17 cellular contexts compared by ENCODE assay signal in genomic region chr12:53971686-53972085, GRCh38. TPM values are rescaled to one million over a fixed set of nuclear protein-coding genes. Genes with fewer than 3 reads are reported as not detected.
A peak's percentile ranks its signal among the peaks of the same experiment; 100 is the strongest.
DNase-seq lines count a peak whose midpoint lies in the region; ATAC-seq and TF ChIP-seq lines count a peak whose summit lies in the region.
"Had no signal": no experiment of that assay in that cellular context is flagged by ENCODE, and none has a peak within 500 bp of the region (broad histone marks: within the 10 kb centered on the region; RNA-seq: fewer than 3 reads in every experiment).

No MANE protein-coding gene starts in this region.

- H3K4me2 ChIP-seq in PC-3 (ENCODE audit: low read length) = peak overlapping the region; percentile 95; the same call in 1 of the 2 replicates
- H3K4me2 ChIP-seq: BLaER1 treated with 17β-estradiol and CSF1 and Interleukin-3, amounts not matched to agents 10 nM and 100 nM had no signal

- no peak for ATAC-seq in PC-3
- no peak for ATAC-seq in foreskin keratinocyte
- no peak for ATAC-seq in activated T-cell treated with anti-CD3 and anti-CD28 coated beads, Interleukin-2, amount 50 U/mL, for 4 hours
- no peak for ATAC-seq in omental fat pad (ENCODE audit: low FRiP score)
- ATAC-seq: HCT116 had no signal

- H3K9me3 ChIP-seq in PC-3 (ENCODE audit: low read length) = no peaks in the 10 kb centered on the region
- no peaks in the 10 kb centered on the region for H3K9me3 ChIP-seq in iPS-15b (ENCODE audit: control insufficient read depth, insufficient read depth, low read length)
- peaks cover 0 to 11% (median 0%) of the 10 kb centered on the region in 8 donors for H3K9me3 ChIP-seq in spleen

- H3K27me3 Mint-ChIP-seq in activated CD4-positive, alpha-beta T cell treated with anti-CD3 and anti-CD28 coated beads, Interleukin-2, amount 10 ng/mL, durations not matched to agents 24 days and 14 days = peaks cover 88% of the 10 kb centered on the region
- peaks cover 92% of the 10 kb centered on the region for H3K27me3 Mint-ChIP-seq in activated T-cell treated with anti-CD3 and anti-CD28 coated beads, Interleukin-2, amount 50 U/mL, for 4 hours (ENCODE audit: low read depth)

- H4K20me1 ChIP-seq in PC-3 (ENCODE audit: low read length) = no peaks in the 10 kb centered on the region

- no TSS peak for BruUV-seq in PC-3 (replicated peaks; lab: Mats Ljungman, UMichigan)

- peaks cover 7% of the 10 kb centered on the region for H3K36me3 Mint-ChIP-seq in activated CD4-positive, alpha-beta T cell treated with anti-CD3 and anti-CD28 coated beads, Interleukin-2, amount 10 ng/mL, durations not matched to agents 24 days and 14 days (ENCODE audit: low read depth)
- no peaks in the 10 kb centered on the region for H3K36me3 Mint-ChIP-seq in activated T-cell treated with anti-CD3 and anti-CD28 coated beads, Interleukin-2, amount 50 U/mL, for 4 hours (ENCODE audit: insufficient read depth)
- H3K36me3 Mint-ChIP-seq: CD4-positive, CD25-positive, alpha-beta regulatory T cell had no signal

- TF ChIP-seq CTCF in PC-3 (conservative IDR thresholded peaks at IDR 0.05; ENCODE audit: low read depth, low read length) = no peak
- no peak for TF ChIP-seq CTCF in spleen (IDR thresholded peaks at IDR 0.05 in 8 of 11, conservative IDR thresholded peaks at IDR 0.05 in 3 of 11)
- no peak for TF ChIP-seq CTCF in foreskin keratinocyte (conservative IDR thresholded peaks at IDR 0.05)
- TF ChIP-seq CTCF in omental fat pad (IDR thresholded peaks at IDR 0.05) = no peak

- intact Hi-C loops in activated CD4-positive, alpha-beta T cell treated with anti-CD3 and anti-CD28 coated beads, Interleukin-2, amount 10 ng/mL, durations not matched to agents 24 days and 14 days (cut with micrococcal nuclease) = loop anchor here (5.0 kb wide), 1 partner anchor 41 kb away; no protein-coding TSS in a partner anchor
- intact Hi-C loops in PC-3 (cut with micrococcal nuclease) (no loop called here), spleen (cut with DNase I; ENCODE audit: low total_unique reads) (no loop called here)

- H3K27ac ChIP-seq in PC-3 (ENCODE audit: low read length) (no peak overlapping the region), spleen (no peak overlapping the region), foreskin keratinocyte (no peak overlapping the region)
- H3K27ac ChIP-seq: 22Rv1; BLaER1 treated with 17β-estradiol and CSF1 and Interleukin-3, amounts not matched to agents 10 nM and 100 nM; HL-60 had no signal

- H3K27ac Mint-ChIP-seq in activated CD4-positive, alpha-beta T cell treated with anti-CD3 and anti-CD28 coated beads, Interleukin-2, amount 10 ng/mL, durations not matched to agents 24 days and 14 days = peak overlapping the region; percentile 25
- H3K27ac Mint-ChIP-seq: CD4-positive, CD25-positive, alpha-beta regulatory T cell had no signal

- TF ChIP-seq POLR2A in spleen (IDR thresholded peaks at IDR 0.05) = no peak

- H3K4me3 ChIP-seq in PC-3 (ENCODE audit: low read length) (no peak overlapping the region), iPS-15b (ENCODE audit: low read depth, low read length) (peak overlapping the region; percentile 22), spleen (no peak overlapping the region)
- H3K4me3 ChIP-seq: BLaER1 treated with 17β-estradiol and CSF1 and Interleukin-3, amounts not matched to agents 10 nM and 100 nM had no signal

- H3K4me1 ChIP-seq in PC-3 (ENCODE audit: insufficient read depth, low read length) = peaks cover 13% of the 10 kb centered on the region
- no peaks in the 10 kb centered on the region for H3K4me1 ChIP-seq in iPS-15b (ENCODE audit: control insufficient read depth, insufficient read depth, low read length)
- peaks cover 12 to 34% (median 28%) of the 10 kb centered on the region in 6 donors for H3K4me1 ChIP-seq in spleen
- H3K4me1 ChIP-seq in foreskin keratinocyte = peaks cover 6% of the 10 kb centered on the region

- H3K4me1 Mint-ChIP-seq in activated CD4-positive, alpha-beta T cell treated with anti-CD3 and anti-CD28 coated beads, Interleukin-2, amount 10 ng/mL, durations not matched to agents 24 days and 14 days = peaks cover 10% of the 10 kb centered on the region
- H3K4me1 Mint-ChIP-seq in activated T-cell treated with anti-CD3 and anti-CD28 coated beads, Interleukin-2, amount 50 U/mL, for 4 hours (ENCODE audit: low read depth) = peaks cover 20% of the 10 kb centered on the region

- CTCF ChIA-PET in PC-3 (lab: Charles Lee) = no interaction called here

- H3K27me3 ChIP-seq in PC-3 (ENCODE audit: low read length) (no peaks in the 10 kb centered on the region), iPS-15b (ENCODE audit: control insufficient read depth, insufficient read depth, low read length) (peaks cover 100% of the 10 kb centered on the region), spleen (replicated peaks in 1 of 7) (peaks cover 24 to 100% (median 100%) of the 10 kb centered on the region in 7 donors), foreskin keratinocyte (no peaks in the 10 kb centered on the region)

- no peak for DNase-seq in activated CD4-positive, alpha-beta T cell treated with anti-CD3 and anti-CD28 coated beads, Interleukin-2, amount 10 ng/mL, durations not matched to agents 24 days and 14 days
- DNase-seq in activated CD4-positive, alpha-beta T cell treated with anti-CD3 and anti-CD28 coated beads, Interleukin-2, amount 50 U/mL, for 1 hour = no peak
- DNase-seq in PC-3 (no peak), spleen (peak; percentile 31), foreskin keratinocyte (no peak), omental fat pad (ENCODE audit: low spot score) (no peak)
- no peak for DNase-seq in activated T-cell treated with anti-CD3 and anti-CD28 coated beads, Interleukin-2, amount 50 U/mL, for 4 hours
- DNase-seq: AML-193; CD4-positive, CD25-positive, alpha-beta regulatory T cell; DMS53; GF-D8 had no signal

- H3K79me2 ChIP-seq in PC-3 (ENCODE audit: low read length) = no peaks in the 10 kb centered on the region

- no peaks in the 10 kb centered on the region for H3F3A ChIP-seq in PC-3 (ENCODE audit: low read length, unreplicated experiment)

- H2AFZ ChIP-seq in PC-3 (ENCODE audit: low read length) = no peak overlapping the region

- H3K9ac ChIP-seq in PC-3 (ENCODE audit: low read length) (no peak overlapping the region), iPS-15b (ENCODE audit: low read depth, low read length) (no peak overlapping the region)
- H3K9ac ChIP-seq: BLaER1 treated with 17β-estradiol and CSF1 and Interleukin-3, amounts not matched to agents 10 nM and 100 nM had no signal

- H3K9me3 Mint-ChIP-seq in activated CD4-positive, alpha-beta T cell treated with anti-CD3 and anti-CD28 coated beads, Interleukin-2, amount 10 ng/mL, durations not matched to agents 24 days and 14 days = peaks cover 6% of the 10 kb centered on the region
- peaks cover 6% of the 10 kb centered on the region for H3K9me3 Mint-ChIP-seq in activated T-cell treated with anti-CD3 and anti-CD28 coated beads, Interleukin-2, amount 50 U/mL, for 4 hours

- H3K9me2 ChIP-seq in PC-3 (replicated peaks; ENCODE audit: low read length) = no peaks in the 10 kb centered on the region

- POLR2A ChIA-PET in PC-3 (lab: Charles Lee; ENCODE audit: unreplicated experiment) = no interaction called here

- no peak overlapping the region for H3K4me3 Mint-ChIP-seq in activated CD4-positive, alpha-beta T cell treated with anti-CD3 and anti-CD28 coated beads, Interleukin-2, amount 10 ng/mL, durations not matched to agents 24 days and 14 days
- H3K4me3 Mint-ChIP-seq in activated T-cell treated with anti-CD3 and anti-CD28 coated beads, Interleukin-2, amount 50 U/mL, for 4 hours = no peak overlapping the region

- H3K36me3 ChIP-seq in PC-3 (ENCODE audit: low read depth, low read length) (no peaks in the 10 kb centered on the region), iPS-15b (ENCODE audit: control insufficient read depth, insufficient read depth, low read length) (no peaks in the 10 kb centered on the region), spleen (no peaks in the 10 kb centered on the region)
- H3K36me3 ChIP-seq: BLaER1 treated with 17β-estradiol and CSF1 and Interleukin-3, amounts not matched to agents 10 nM and 100 nM had no signal

- WGBS in spleen, 5 donors = 39 to 53% (median 42%) methylated on average over 2 of the region's 2 CpGs

RNA-seq across cellular contexts. Expression of gene HOXC11, which starts 1.2 kb away (rescaled TPM):
- total RNA-seq in activated CD4-positive, alpha-beta T cell treated with anti-CD3 and anti-CD28 coated beads, Interleukin-2, amount 10 ng/mL, durations not matched to agents 24 days and 14 days = not detected in 2 replicates
- 0.84 and 1.2 TPM in 2 replicates for total RNA-seq in PC-3 (2014; rRNA removed)
- not detected for total RNA-seq in spleen
- not detected for polyA plus RNA-seq in spleen
- total RNA-seq in foreskin keratinocyte = 4.9 and 6.3 TPM in 2 replicates
- 5.5 and 6.4 TPM in 2 replicates for polyA plus RNA-seq in foreskin keratinocyte
- total RNA-seq in activated T-cell treated with anti-CD3 and anti-CD28 coated beads, Interleukin-2, amount 50 U/mL, for 4 hours = not detected
- not detected for total RNA-seq in omental fat pad
- total RNA-seq: CD4-positive, CD25-positive, alpha-beta regulatory T cell had no signal
- polyA plus RNA-seq: CD4-positive, CD25-positive, alpha-beta regulatory T cell had no signal

RNA-seq across cellular contexts. Expression of gene HOTAIR, which starts 3.1 kb away (rescaled TPM):
- not detected in 2 replicates for total RNA-seq in activated CD4-positive, alpha-beta T cell treated with anti-CD3 and anti-CD28 coated beads, Interleukin-2, amount 10 ng/mL, durations not matched to agents 24 days and 14 days
- total RNA-seq in PC-3 (2014; rRNA removed) (3.5 and 4.3 TPM in 2 replicates), spleen (not detected), foreskin keratinocyte (6.9 and 11.3 TPM in 2 replicates), omental fat pad (under 1 TPM in 1 of 4 donors, not detected in 3; 0.32 TPM)
- polyA plus RNA-seq in spleen (not detected), foreskin keratinocyte (4.8 and 7.8 TPM in 2 replicates)
- not detected for total RNA-seq in activated T-cell treated with anti-CD3 and anti-CD28 coated beads, Interleukin-2, amount 50 U/mL, for 4 hours
- total RNA-seq: CD4-positive, CD25-positive, alpha-beta regulatory T cell had no signal
- polyA plus RNA-seq: CD4-positive, CD25-positive, alpha-beta regulatory T cell had no signal

RNA-seq across cellular contexts. Expression of gene HOXC10, which starts 13.3 kb away (rescaled TPM):
- total RNA-seq in activated CD4-positive, alpha-beta T cell treated with anti-CD3 and anti-CD28 coated beads, Interleukin-2, amount 10 ng/mL, durations not matched to agents 24 days and 14 days = not detected in 2 replicates
- total RNA-seq in PC-3 (2014; rRNA removed) (0.69 and 2.9 TPM in 2 replicates), spleen (not detected), foreskin keratinocyte (19.6 and 23.0 TPM in 2 replicates), omental fat pad (not detected)
- polyA plus RNA-seq in spleen (not detected), foreskin keratinocyte (31.8 and 32.0 TPM in 2 replicates)
- not detected for total RNA-seq in activated T-cell treated with anti-CD3 and anti-CD28 coated beads, Interleukin-2, amount 50 U/mL, for 4 hours
- total RNA-seq: CD4-positive, CD25-positive, alpha-beta regulatory T cell had no signal
- polyA plus RNA-seq: CD4-positive, CD25-positive, alpha-beta regulatory T cell had no signal

RNA-seq across cellular contexts. Expression of gene HOXC12, which starts 17.0 kb away (rescaled TPM):
- not detected in 2 replicates for total RNA-seq in activated CD4-positive, alpha-beta T cell treated with anti-CD3 and anti-CD28 coated beads, Interleukin-2, amount 10 ng/mL, durations not matched to agents 24 days and 14 days
- 0.33 and 1.2 TPM in 2 replicates for total RNA-seq in PC-3 (2014; rRNA removed)
- total RNA-seq in spleen = not detected
- polyA plus RNA-seq in spleen = not detected
- 2.3 and 4.4 TPM in 2 replicates for total RNA-seq in foreskin keratinocyte
- 2.4 and 4.8 TPM in 2 replicates for polyA plus RNA-seq in foreskin keratinocyte
- total RNA-seq in activated T-cell treated with anti-CD3 and anti-CD28 coated beads, Interleukin-2, amount 50 U/mL, for 4 hours = not detected
- not detected for total RNA-seq in omental fat pad
- total RNA-seq: CD4-positive, CD25-positive, alpha-beta regulatory T cell; H4 had no signal
- polyA plus RNA-seq: CD4-positive, CD25-positive, alpha-beta regulatory T cell had no signal

RNA-seq across cellular contexts. Expression of gene HOXC9, which starts 28.3 kb away (rescaled TPM):
- total RNA-seq in activated CD4-positive, alpha-beta T cell treated with anti-CD3 and anti-CD28 coated beads, Interleukin-2, amount 10 ng/mL, durations not matched to agents 24 days and 14 days = not detected in 2 replicates
- total RNA-seq in PC-3 (2014; rRNA removed) (1.5 and 1.8 TPM in 2 replicates), spleen (not detected), foreskin keratinocyte (4.3 and 5.5 TPM in 2 replicates), omental fat pad (1 to 10 TPM in 1 of 4 donors, under 1 TPM in 2, not detected in 1; 0.28 to 2.0 (median 0.44) TPM)
- polyA plus RNA-seq in spleen (under 1 TPM in 1 of 3 donors, not detected in 2; 0.05 TPM), foreskin keratinocyte (7.0 and 9.0 TPM in 2 replicates)
- total RNA-seq in activated T-cell treated with anti-CD3 and anti-CD28 coated beads, Interleukin-2, amount 50 U/mL, for 4 hours = not detected
- total RNA-seq: CD4-positive, CD25-positive, alpha-beta regulatory T cell had no signal
- polyA plus RNA-seq: CD4-positive, CD25-positive, alpha-beta regulatory T cell had no signal
